29 cellular contexts compared by ENCODE assay signal in genomic region chr1:1085171-1085841, GRCh38. TPM values are rescaled to one million over a fixed set of nuclear protein-coding genes. Genes with fewer than 3 reads are reported as not detected.
DNase-seq lines count a peak whose midpoint lies in the region; ATAC-seq, FAIRE-seq and TF ChIP-seq lines count a peak whose summit lies in the region.
"Had no signal": no experiment of that assay in that cellular context is flagged by ENCODE, and none has a peak within 500 bp of the region (broad histone marks: within the 10 kb centered on the region; RNA-seq: fewer than 3 reads in every experiment).

No MANE protein-coding gene starts in this region.

- TF ChIP-seq POLR2A in H1 (IDR thresholded peaks at IDR 0.05; ENCODE audit: control extremely low read depth in 1 of 2, low read depth in 2 of 2, low read length in 2 of 2) (no peak), spleen (IDR thresholded peaks at IDR 0.05) (no peak)

- peaks cover 28% of the 10 kb centered on the region for H3K36me3 Mint-ChIP-seq in activated T-cell treated with anti-CD3 and anti-CD28 coated beads, Interleukin-2, amount 50 U/mL, for 24 hours (ENCODE audit: low read depth)
- peaks cover 2% of the 10 kb centered on the region in 2 donors for H3K36me3 Mint-ChIP-seq in activated T-cell treated with anti-CD3 and anti-CD28 coated beads, Interleukin-2, amount 50 U/mL, for 72 hours (ENCODE audit: insufficient read depth in 2 of 2)

- H2BK15ac ChIP-seq in H1 (ENCODE audit: low read length): no peak overlapping the region

- H2BK12ac ChIP-seq in H1 (ENCODE audit: low read depth, low read length): no peak overlapping the region

- H3K27me3 ChIP-seq in H1 (replicated peaks in 1 of 4; ENCODE audit: control insufficient read depth in 3 of 4, extremely low read depth in 1 of 4, insufficient read depth in 3 of 4, low read length in 3 of 4) (no peaks in the 10 kb centered on the region; a peak in 1 of 7 replicates), spleen (replicated peaks in 1 of 7) (peaks cover 0 to 2% (median 0%) of the 10 kb centered on the region in 7 donors)
- H3K27me3 ChIP-seq: breast epithelium had no signal

- POLR2A ChIA-PET in H1 (lab: Charles Lee; ENCODE audit: partially characterized antibody): no interaction called here

- peak overlapping the region; percentile 25; the same call in 1 of the 2 replicates for H4K8ac ChIP-seq in H1 (ENCODE audit: extremely low read depth, insufficient read depth, low read length)

- H3K27me3 Mint-ChIP-seq in activated T-cell treated with anti-CD3 and anti-CD28 coated beads, Interleukin-2, amount 50 U/mL, for 24 hours: no peaks in the 10 kb centered on the region
- H3K27me3 Mint-ChIP-seq in activated T-cell treated with anti-CD3 and anti-CD28 coated beads, Interleukin-2, amount 50 U/mL, for 72 hours (ENCODE audit: low read depth): no peaks in the 10 kb centered on the region
- H3K27me3 Mint-ChIP-seq: activated CD4-positive, alpha-beta T cell treated with anti-CD3 and anti-CD28 coated beads for 36 hours; stimulated activated memory B cell treated with anti-CD40 and anti-IgM and Interleukin-4, amounts not matched to agents 10 μg/mL and 1 μg/mL and 100 μg/mL, for 72 hours had no signal

- no peak for TF ChIP-seq EP300 in H1 (IDR thresholded peaks at IDR 0.05; ENCODE audit: borderline replicate concordance in 1 of 2, low read depth in 2 of 2, low read length in 2 of 2)

- intact Hi-C loops in spleen (cut with DNase I; ENCODE audit: low total_unique reads): no loop called here

- no peak overlapping the region for H3K14ac ChIP-seq in H1 (ENCODE audit: insufficient read length)

- H3K27ac Mint-ChIP-seq in activated T-cell treated with anti-CD3 and anti-CD28 coated beads, Interleukin-2, amount 50 U/mL, for 24 hours: no peak overlapping the region
- no peak overlapping the region for H3K27ac Mint-ChIP-seq in activated T-cell treated with anti-CD3 and anti-CD28 coated beads, Interleukin-2, amount 50 U/mL, for 72 hours
- H3K27ac Mint-ChIP-seq: activated CD4-positive, alpha-beta T cell treated with anti-CD3 and anti-CD28 coated beads for 36 hours; mesothelial cell of epicardium; nephron; stimulated activated memory B cell treated with anti-CD40 and anti-IgM and Interleukin-4, amounts not matched to agents 10 μg/mL and 1 μg/mL and 100 μg/mL, for 72 hours had no signal

- FAIRE-seq in H1 (lab: Jason Lieb, UNC): no peak
- FAIRE-seq: endometrium, TTC549 had no signal

- H3K9ac ChIP-seq in H1 (replicated peaks in 1 of 4; ENCODE audit: extremely low read depth in 1 of 4, low read depth in 3 of 4, low read length in 3 of 4): no peak overlapping the region

- no peak for TF ChIP-seq CTCF in H1 (IDR thresholded peaks at IDR 0.05; ENCODE audit: control extremely low read depth in 1 of 3, insufficient read depth in 1 of 3, low read depth in 1 of 3, low read length in 3 of 3)
- no peak for TF ChIP-seq CTCF in spleen (IDR thresholded peaks at IDR 0.05 in 8 of 11, conservative IDR thresholded peaks at IDR 0.05 in 3 of 11)

- H3K18ac ChIP-seq in H1 (ENCODE audit: extremely low read depth, low read length): no peak overlapping the region

- H4K5ac ChIP-seq in H1 (ENCODE audit: insufficient read length, low read depth, low read length): no peak overlapping the region

- 92% methylated on average over 29 of the region's 30 CpGs; no CpG with 5 or more reads in 1 of the 2 experiments for WGBS in H1 (ENCODE audit: extremely low coverage in 1 of 2, insufficient coverage in 1 of 2, insufficient read length in 1 of 2, insufficient replicate concordance in 2 of 2, low coverage in 1 of 2, low lambda C conversion rate in 2 of 2, missing lambda C conversion rate in 1 of 2), 2 experiments
- WGBS in spleen, 5 donors: 86 to 96% (median 93%) methylated on average over 23 to 30 of the region's 30 CpGs

- H3K4me3 Mint-ChIP-seq in activated T-cell treated with anti-CD3 and anti-CD28 coated beads, Interleukin-2, amount 50 U/mL, for 24 hours: no peak overlapping the region
- no peak overlapping the region for H3K4me3 Mint-ChIP-seq in activated T-cell treated with anti-CD3 and anti-CD28 coated beads, Interleukin-2, amount 50 U/mL, for 72 hours
- H3K4me3 Mint-ChIP-seq: activated CD4-positive, alpha-beta T cell treated with anti-CD3 and anti-CD28 coated beads for 36 hours; mesothelial cell of epicardium; nephron; stimulated activated memory B cell treated with anti-CD40 and anti-IgM and Interleukin-4, amounts not matched to agents 10 μg/mL and 1 μg/mL and 100 μg/mL, for 72 hours had no signal

- no peaks in the 10 kb centered on the region for H3K79me2 ChIP-seq in H1 (ENCODE audit: control insufficient read depth in 1 of 2, insufficient read depth in 2 of 2, low read length in 2 of 2)

- TF ChIP-seq RAD21 in H1 (IDR thresholded peaks at IDR 0.05 in 1 of 2, conservative IDR thresholded peaks at IDR 0.05 in 1 of 2; ENCODE audit: low read depth in 2 of 2, low read length in 2 of 2): no peak

- H4K20me1 ChIP-seq in H1 (replicated peaks in 1 of 2; ENCODE audit: control insufficient read depth in 1 of 2, insufficient read depth in 2 of 2, low read length in 2 of 2): peaks cover 0 to 3% of the 10 kb centered on the region in 2 experiments

- no peak for ATAC-seq in activated T-cell treated with anti-CD3 and anti-CD28 coated beads, Interleukin-2, amount 50 U/mL, for 72 hours (replicated peaks in 1 of 2)
- ATAC-seq in GM21360 (IDR thresholded peaks at IDR 0.05; ENCODE audit: unreplicated experiment) (no peak), GM21423 (IDR thresholded peaks at IDR 0.05; ENCODE audit: unreplicated experiment) (no peak)
- ATAC-seq: activated CD4-positive, alpha-beta T cell treated with anti-CD3 and anti-CD28 coated beads for 36 hours; stimulated activated memory B cell treated with anti-CD40 and anti-IgM and Interleukin-4, amounts not matched to agents 10 μg/mL and 1 μg/mL and 100 μg/mL, for 72 hours had no signal

- no peak overlapping the region for H3K4me3 ChIP-seq in H1 (ENCODE audit: extremely low read depth in 1 of 4, insufficient read depth in 2 of 4, low read depth in 3 of 4, low read length in 4 of 4)
- H3K4me3 ChIP-seq in spleen: no peak overlapping the region
- H3K4me3 ChIP-seq: breast epithelium, thoracic aorta had no signal

- no peak overlapping the region for H2BK5ac ChIP-seq in H1 (ENCODE audit: low read depth, low read length)

- no peaks in the 10 kb centered on the region for H3K9me3 Mint-ChIP-seq in activated T-cell treated with anti-CD3 and anti-CD28 coated beads, Interleukin-2, amount 50 U/mL, for 24 hours
- H3K9me3 Mint-ChIP-seq in activated T-cell treated with anti-CD3 and anti-CD28 coated beads, Interleukin-2, amount 50 U/mL, for 72 hours: no peaks in the 10 kb centered on the region
- H3K9me3 Mint-ChIP-seq: mesothelial cell of epicardium; nephron; stimulated activated memory B cell treated with anti-CD40 and anti-IgM and Interleukin-4, amounts not matched to agents 10 μg/mL and 1 μg/mL and 100 μg/mL, for 72 hours had no signal

- no peak overlapping the region for H3K23ac ChIP-seq in H1 (ENCODE audit: insufficient read length)

- H3K4me2 ChIP-seq in H1 (ENCODE audit: insufficient read depth in 1 of 2, low read depth in 2 of 2, low read length in 2 of 2): no peak overlapping the region

- peak; percentile 30 for DNase-seq in activated T-cell treated with anti-CD3 and anti-CD28 coated beads, Interleukin-2, amount 50 U/mL, for 24 hours
- DNase-seq in activated T-cell treated with anti-CD3 and anti-CD28 coated beads, Interleukin-2, amount 50 U/mL, for 72 hours: no peak
- peak; percentile 1 for DNase-seq in GM19238 (ENCODE audit: insufficient read length, low spot score)
- no peak for DNase-seq in H1 (ENCODE audit: low read depth in 1 of 2, low spot score in 2 of 2)
- DNase-seq in spleen: peak; percentile 57
- DNase-seq in LoVo (ENCODE audit: low spot score): no peak
- DNase-seq: activated CD4-positive, alpha-beta T cell treated with anti-CD3 and anti-CD28 coated beads for 36 hours; activated gamma-delta T cell treated with Interleukin-2 at 50 U/mL for 16 hours; amniotic stem cell; C1 segment of cervical spinal cord; cortex of kidney; GOT3; NCI-H1092; NCI-H187 treated with DMSO at 0.1 percent for 48 hours; stimulated activated CD4-positive, alpha-beta T cell treated with anti-CD3 and anti-CD28 coated beads, Interleukin-1b, Interleukin-23, amount 100 ng/mL, for 48 hours had no signal

- H2BK20ac ChIP-seq in H1 (ENCODE audit: low read length): no peak overlapping the region

- no peaks in the 10 kb centered on the region for H3K36me3 ChIP-seq in H1 (ENCODE audit: control insufficient read depth in 2 of 4, insufficient read depth in 4 of 4, low read length in 3 of 4)
- H3K36me3 ChIP-seq in spleen: peaks cover 0 to 49% (median 2%) of the 10 kb centered on the region in 6 donors
- H3K36me3 ChIP-seq: breast epithelium, thoracic aorta had no signal

- CTCF ChIA-PET in H1 (lab: Charles Lee; ENCODE audit: partially characterized antibody): interaction anchor here (0.6 to 2.4 kb wide), 4 partner anchors 22 to 215 kb away, joined by 3 to 8 read pairs (median 3); no protein-coding TSS in a partner anchor

- no peak overlapping the region for H3K56ac ChIP-seq in H1 (replicated peaks; ENCODE audit: insufficient read length, low read depth, low read length)

- no peak overlapping the region for H2BK120ac ChIP-seq in H1 (replicated peaks; ENCODE audit: low read depth, low read length)

- no peak overlapping the region for H2AFZ ChIP-seq in H1 (ENCODE audit: low read length)

- H4K91ac ChIP-seq in H1 (replicated peaks; ENCODE audit: insufficient read length, low read length): no peak overlapping the region

- H3K4me1 ChIP-seq in H1 (replicated peaks in 1 of 4; ENCODE audit: control insufficient read depth in 3 of 4, insufficient read depth in 4 of 4, low read length in 3 of 4): peaks cover 0 to under 1% (median 0%) of the 10 kb centered on the region in 4 experiments; a peak in 2 of 7 replicates
- peaks cover 0 to 1% (median under 1%) of the 10 kb centered on the region in 6 donors for H3K4me1 ChIP-seq in spleen

- no peak overlapping the region for H3K27ac ChIP-seq in H1 (ENCODE audit: low read depth, low read length)
- H3K27ac ChIP-seq in spleen: no peak overlapping the region
- H3K27ac ChIP-seq: breast epithelium, thoracic aorta had no signal

- H3K4me1 Mint-ChIP-seq in activated T-cell treated with anti-CD3 and anti-CD28 coated beads, Interleukin-2, amount 50 U/mL, for 24 hours (ENCODE audit: low read depth): no peaks in the 10 kb centered on the region
- H3K4me1 Mint-ChIP-seq in activated T-cell treated with anti-CD3 and anti-CD28 coated beads, Interleukin-2, amount 50 U/mL, for 72 hours (ENCODE audit: low read depth): peaks cover under 1% of the 10 kb centered on the region
- H3K4me1 Mint-ChIP-seq: activated CD4-positive, alpha-beta T cell treated with anti-CD3 and anti-CD28 coated beads for 36 hours; nephron had no signal

- no peaks in the 10 kb centered on the region for H3K79me1 ChIP-seq in H1 (ENCODE audit: low read depth, low read length)

- H3K9me3 ChIP-seq in H1 (ENCODE audit: insufficient read depth in 2 of 2, low read depth in 1 of 2, low read length in 1 of 2): no peaks in the 10 kb centered on the region
- H3K9me3 ChIP-seq in spleen: no peaks in the 10 kb centered on the region
- H3K9me3 ChIP-seq: breast epithelium, thoracic aorta had no signal

- peaks cover 2% of the 10 kb centered on the region; the same call in 1 of the 2 replicates for H3K23me2 ChIP-seq in H1 (ENCODE audit: low read depth, low read length)

- no peak overlapping the region for H2AK5ac ChIP-seq in H1 (ENCODE audit: low read depth, low read length)

- no peak overlapping the region for H3K4ac ChIP-seq in H1 (replicated peaks; ENCODE audit: insufficient read length, low read depth, low read length)

RNA-seq across cellular contexts. Expression of gene RNF223, which starts 11.2 kb away (rescaled TPM):
- total RNA-seq in activated T-cell treated with anti-CD3 and anti-CD28 coated beads, Interleukin-2, amount 50 U/mL, for 72 hours: under 1 TPM in 1 of 2 donors, not detected in 1; 0.12 TPM
- total RNA-seq in H1 (2021; fragmentation: NEBNext Ultra II Directional; extraction: Animal tissue kit (Norgen Biotek cat#: 25700)): not detected in 2 replicates
- polyA plus RNA-seq in H1 (2011; rRNA removed) (not detected in 2 replicates), spleen (not detected)
- polyA plus RNA-seq in H1 (2011; cell fraction: cytosol; rRNA removed): not detected
- not detected for polyA plus RNA-seq in H1 (2011; cell fraction: nucleus; rRNA removed)
- not detected in 4 replicates for polyA plus RNA-seq in H1 (2012, experiment 1 of 2)
- polyA plus RNA-seq in H1 (2012, experiment 2 of 2): not detected
- 0.02 TPM for polyA plus RNA-seq in H1 (2013, experiment 1 of 2)
- polyA plus RNA-seq in H1 (2013, experiment 2 of 2): not detected
- not detected in 2 replicates for polyA minus RNA-seq in H1 (2011; rRNA and poly(A)+ RNA removed)
- polyA minus RNA-seq in H1 (2011; cell fraction: cytosol; rRNA and poly(A)+ RNA removed): not detected
- polyA minus RNA-seq in H1 (2011; cell fraction: nucleus; rRNA and poly(A)+ RNA removed): 0.40 TPM
- total RNA-seq in spleen: not detected
- total RNA-seq: activated CD4-positive, alpha-beta T cell treated with anti-CD3 and anti-CD28 coated beads for 36 hours; Daoy; fibroblast of lung; glomerular endothelial cell; LHCN-M2; skeletal muscle tissue had no signal
- polyA plus RNA-seq: fibroblast of lung had no signal

RNA-seq across cellular contexts. Expression of gene C1orf159, which starts 30.6 kb away (rescaled TPM):
- total RNA-seq in activated T-cell treated with anti-CD3 and anti-CD28 coated beads, Interleukin-2, amount 50 U/mL, for 72 hours: 10 to 100 TPM; 18.0 to 18.6 TPM
- total RNA-seq in H1 (2021; fragmentation: NEBNext Ultra II Directional; extraction: Animal tissue kit (Norgen Biotek cat#: 25700)): 10.9 and 12.4 TPM in 2 replicates
- polyA plus RNA-seq in H1 (2011; rRNA removed): 10.0 and 15.7 TPM in 2 replicates
- 11.1 TPM for polyA plus RNA-seq in H1 (2011; cell fraction: cytosol; rRNA removed)
- polyA plus RNA-seq in H1 (2011; cell fraction: nucleus; rRNA removed): 45.2 TPM
- 6.7 to 11.8 TPM (median 10.8 TPM) in 4 replicates for polyA plus RNA-seq in H1 (2012, experiment 1 of 2)
- 9.1 TPM for polyA plus RNA-seq in H1 (2012, experiment 2 of 2)
- 8.9 TPM for polyA plus RNA-seq in H1 (2013, experiment 1 of 2)
- polyA plus RNA-seq in H1 (2013, experiment 2 of 2): 8.4 TPM
- 2.8 and 4.3 TPM in 2 replicates for polyA minus RNA-seq in H1 (2011; rRNA and poly(A)+ RNA removed)
- 5.1 TPM for polyA minus RNA-seq in H1 (2011; cell fraction: cytosol; rRNA and poly(A)+ RNA removed)
- 14.2 TPM for polyA minus RNA-seq in H1 (2011; cell fraction: nucleus; rRNA and poly(A)+ RNA removed)
- total RNA-seq in spleen: 10 to 100 TPM; 12.1 to 22.5 (median 18.7) TPM
- 10 to 100 TPM in 2 of 3 donors, 1 to 10 TPM in 1; 8.5 to 25.7 (median 24.1) TPM for polyA plus RNA-seq in spleen

Comparison
In these comparisons a context has a peak if more than half of its experiments do, and no peak if none do; other contexts are left out.
1. DNase-seq: peak in activated T-cell treated with anti-CD3 and anti-CD28 coated beads, Interleukin-2, amount 50 U/mL, for 24 hours (single experiment), GM19238 (single experiment) and spleen (single experiment); none in activated T-cell treated with anti-CD3 and anti-CD28 coated beads, Interleukin-2, amount 50 U/mL, for 72 hours (0 of 2), H1 (0 of 2) and LoVo (single experiment).